In the genomic region with DNA sequence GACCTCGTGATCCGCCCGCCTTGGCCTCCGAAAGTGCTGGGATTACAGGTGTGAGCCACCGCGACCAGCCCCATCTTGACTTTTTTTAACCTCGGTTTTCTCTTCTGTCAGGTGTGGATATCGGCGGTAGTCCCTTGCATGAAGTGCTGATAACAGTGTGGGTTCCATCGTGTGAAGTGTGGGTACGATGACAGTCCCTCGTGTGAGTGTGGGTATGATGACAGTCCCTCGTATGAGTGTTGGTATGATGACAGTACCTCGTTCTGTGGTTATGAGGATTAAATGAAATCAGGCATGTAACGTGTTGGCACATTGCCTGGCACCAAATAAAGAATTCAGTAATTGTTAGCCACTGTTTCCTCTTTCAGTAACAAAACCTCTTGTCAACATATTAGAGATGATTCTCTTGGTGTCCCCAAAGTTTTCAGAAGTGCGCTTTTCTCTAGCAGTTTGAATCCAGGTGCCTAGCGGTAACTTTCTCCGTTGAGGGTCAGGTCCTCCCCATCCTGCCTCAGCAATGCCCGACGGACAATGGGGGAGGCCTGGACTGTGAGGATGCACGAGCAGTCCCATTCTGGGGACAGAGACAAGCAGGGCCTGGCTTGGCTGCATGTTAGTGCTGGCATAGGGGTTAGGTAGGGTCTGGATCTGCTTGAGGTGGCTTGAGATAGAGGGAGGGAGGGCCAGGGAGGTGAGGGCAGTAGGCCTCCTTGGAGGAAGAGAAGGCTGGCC, we compare ENCODE assay signal across 1 cellular context.
TF ChIP-seq lines count a peak whose summit lies in the region.

No MANE protein-coding gene starts in this region.

TF ChIP-seq in HEK293T, 16 proteins besides CTCF, POLR2A, EP300 and RAD21:
- TF ChIP-seq SUZ12 (IDR thresholded peaks at IDR 0.05), result no peak
- no peak for TF ChIP-seq BHLHE40 (IDR thresholded peaks at IDR 0.05; ENCODE audit: borderline replicate concordance)
- TF ChIP-seq CTBP1 (IDR thresholded peaks at IDR 0.05; ENCODE audit: borderline replicate concordance), result no peak
- TF ChIP-seq ARNT (IDR thresholded peaks at IDR 0.05), result no peak
- TF ChIP-seq NFRKB (IDR thresholded peaks at IDR 0.05), result no peak
- no peak for TF ChIP-seq LEF1 (IDR thresholded peaks at IDR 0.05; ENCODE audit: borderline replicate concordance)
- TF ChIP-seq ELF4 (IDR thresholded peaks at IDR 0.05), result no peak
- TF ChIP-seq L3MBTL2 (conservative IDR thresholded peaks at IDR 0.05), result no peak
- TF ChIP-seq FOXK2 (IDR thresholded peaks at IDR 0.05), result no peak
- no peak for TF ChIP-seq HDGF (IDR thresholded peaks at IDR 0.05; ENCODE audit: borderline replicate concordance)
- TF ChIP-seq, protein P1, sequence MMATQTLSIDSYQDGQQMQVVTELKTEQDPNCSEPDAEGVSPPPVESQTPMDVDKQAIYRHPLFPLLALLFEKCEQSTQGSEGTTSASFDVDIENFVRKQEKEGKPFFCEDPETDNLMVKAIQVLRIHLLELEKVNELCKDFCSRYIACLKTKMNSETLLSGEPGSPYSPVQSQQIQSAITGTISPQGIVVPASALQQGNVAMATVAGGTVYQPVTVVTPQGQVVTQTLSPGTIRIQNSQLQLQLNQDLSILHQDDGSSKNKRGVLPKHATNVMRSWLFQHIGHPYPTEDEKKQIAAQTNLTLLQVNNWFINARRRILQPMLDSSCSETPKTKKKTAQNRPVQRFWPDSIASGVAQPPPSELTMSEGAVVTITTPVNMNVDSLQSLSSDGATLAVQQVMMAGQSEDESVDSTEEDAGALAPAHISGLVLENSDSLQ (IDR thresholded peaks at IDR 0.05), result no peak
- TF ChIP-seq ZNF384 (IDR thresholded peaks at IDR 0.05), result no peak
- no peak for TF ChIP-seq SP1 (IDR thresholded peaks at IDR 0.05)
- TF ChIP-seq FOXM1 (IDR thresholded peaks at IDR 0.05; ENCODE audit: borderline replicate concordance), result no peak
- TF ChIP-seq FOXA1 (IDR thresholded peaks at IDR 0.05), result no peak
- no peak for TF ChIP-seq TARDBP (IDR thresholded peaks at IDR 0.05)
